In genomic region chr10:44963772-44964633, GRCh38 we compare ENCODE assay signal across 7 cellular contexts. TPM values are rescaled to one million over a fixed set of nuclear protein-coding genes. Genes with fewer than 3 reads are reported as not detected.
DNase-seq lines count a peak whose midpoint lies in the region; ATAC-seq and TF ChIP-seq lines count a peak whose summit lies in the region.

No MANE protein-coding gene starts in this region.

- ATAC-seq in HG03571 (IDR thresholded peaks at IDR 0.05; ENCODE audit: unreplicated experiment) (peak; percentile 23), memory B cell (ENCODE audit: low read depth) (no peak), HG02885 (IDR thresholded peaks at IDR 0.05; ENCODE audit: poor library complexity, unreplicated experiment) (no peak), HG03378 (IDR thresholded peaks at IDR 0.05; ENCODE audit: unreplicated experiment) (no peak)

- intact Hi-C loops in breast epithelium (cut with DNase I; ENCODE audit: low total_unique reads), result no loop called here

- no peaks in the 10 kb centered on the region for H3K27me3 Mint-ChIP-seq in memory B cell

- peak overlapping the region; percentile 57 for H3K4me3 Mint-ChIP-seq in memory B cell

- H3K4me3 ChIP-seq in breast epithelium, result peak overlapping the region; percentile 2 to 19 (median 6)
- no peak overlapping the region for H3K4me3 ChIP-seq in thymus (ENCODE audit: low read length)

- DNase-seq in breast epithelium (ENCODE audit: low spot score in 2 of 2), result peak in 1 of 2 donors; percentile 77
- no peak for DNase-seq in memory B cell (ENCODE audit: low spot score in 2 of 2)
- DNase-seq in NCI-H774 (lab: John Stamatoyannopoulos, UW), result no peak

- WGBS in thymus, result 91% methylated on average over 15 of the region's 15 CpGs

- H3K27me3 ChIP-seq in breast epithelium (no peaks in the 10 kb centered on the region), thymus (ENCODE audit: control insufficient read depth, insufficient read depth) (no peaks in the 10 kb centered on the region)

- H3K27ac Mint-ChIP-seq in memory B cell, result peak overlapping the region; percentile 50

- H3K4me1 Mint-ChIP-seq in memory B cell, result peaks cover 52% of the 10 kb centered on the region

- H3K9me3 ChIP-seq in breast epithelium (no peaks in the 10 kb centered on the region), thymus (ENCODE audit: control insufficient read depth) (no peaks in the 10 kb centered on the region)

- no peak for TF ChIP-seq POLR2A in breast epithelium (IDR thresholded peaks at IDR 0.05)

- no peak for TF ChIP-seq CTCF in breast epithelium (IDR thresholded peaks at IDR 0.05)

- H3K4me1 ChIP-seq in breast epithelium (peaks cover 7 to 18% of the 10 kb centered on the region in 2 donors), thymus (ENCODE audit: control insufficient read depth, insufficient read depth, low read length) (peaks cover 47% of the 10 kb centered on the region)

- no peaks in the 10 kb centered on the region for H3K36me3 Mint-ChIP-seq in memory B cell

- no peaks in the 10 kb centered on the region for H3K9me3 Mint-ChIP-seq in memory B cell

- no peaks in the 10 kb centered on the region for H3K36me3 ChIP-seq in breast epithelium
- H3K36me3 ChIP-seq in thymus (ENCODE audit: control insufficient read depth, insufficient read depth), result no peaks in the 10 kb centered on the region

- H3K27ac ChIP-seq in breast epithelium (peak overlapping the region; percentile 73 to 83), thymus (ENCODE audit: low read depth) (peak overlapping the region; percentile 58)

RNA-seq across cellular contexts. Expression of gene RASSF4, which starts 4.4 kb away (rescaled TPM):
- total RNA-seq in breast epithelium, result 100 to 1,000 TPM in 1 of 3 donors, 10 to 100 TPM in 2; 18.7 to 364 (median 41.1) TPM
- 50.0 TPM for polyA plus RNA-seq in thymus

RNA-seq across cellular contexts. Expression of gene DEPP1, which starts 14.6 kb away (rescaled TPM):
- 1,000 to 10,000 TPM in 1 of 3 donors, 100 to 1,000 TPM in 2; 139 to 2,057 (median 460) TPM for total RNA-seq in breast epithelium
- polyA plus RNA-seq in thymus, result 51.6 TPM

RNA-seq across cellular contexts. Expression of gene ZNF22, which starts 36.7 kb away (rescaled TPM):
- total RNA-seq in breast epithelium, result 10 to 100 TPM; 32.0 to 54.1 (median 34.2) TPM
- polyA plus RNA-seq in thymus, result 51.7 TPM

RNA-seq across cellular contexts. Expression of gene TMEM72, which starts 52.9 kb away (rescaled TPM):
- total RNA-seq in breast epithelium, result not detected
- 0.07 TPM for polyA plus RNA-seq in thymus
